Comparison of ENCODE assay signal across 26 cellular contexts in the genomic region with DNA sequence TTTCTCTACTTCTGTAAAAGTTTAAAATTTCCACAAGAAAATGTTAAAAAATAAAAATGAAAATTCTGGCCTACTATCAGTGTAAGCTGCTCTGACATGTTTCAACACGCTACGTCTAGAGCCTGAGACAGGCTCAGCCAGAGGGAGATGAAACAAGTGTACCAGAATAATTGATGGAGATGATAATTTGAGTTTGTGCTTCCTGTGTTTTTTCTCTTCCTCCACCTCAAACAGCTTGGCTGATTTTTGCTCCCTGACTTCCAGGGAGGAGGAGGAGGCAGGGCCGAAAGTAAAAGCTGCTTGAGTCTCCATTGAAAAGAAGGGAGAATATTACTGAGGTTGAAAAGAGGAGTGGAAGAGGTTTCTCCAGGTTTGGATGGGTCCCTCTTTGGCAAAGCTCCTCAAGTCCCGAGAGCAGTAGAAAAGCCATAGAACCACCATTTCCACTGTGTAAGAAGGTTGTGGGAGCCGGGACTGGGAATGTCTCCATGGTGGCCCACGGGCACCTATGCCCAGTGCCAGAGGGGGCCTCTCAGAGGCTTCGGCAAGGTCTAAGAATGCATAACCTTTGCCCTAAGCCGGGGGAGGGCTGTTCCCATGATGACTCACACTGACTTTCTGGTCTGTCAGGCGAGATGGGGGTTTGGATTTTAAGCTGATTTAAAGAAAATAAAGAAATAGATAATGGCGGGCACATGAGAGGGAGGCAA.
DNase-seq lines count a peak whose midpoint lies in the region; ATAC-seq and TF ChIP-seq lines count a peak whose summit lies in the region.
"Had no signal": no experiment of that assay in that cellular context is flagged by ENCODE, and none has a peak within 500 bp of the region (broad histone marks: within the 10 kb centered on the region; RNA-seq: fewer than 3 reads in every experiment).

No MANE protein-coding gene starts in this region.

- H3K27ac Mint-ChIP-seq in brain (peak overlapping the region in 4 of 5 experiments; percentile 8 to 99 (median 88)), osteocyte (ENCODE audit: unreplicated experiment) (no peak overlapping the region)
- H3K27ac Mint-ChIP-seq: activated CD8-positive, alpha-beta T cell treated with anti-CD3 and anti-CD28 coated beads for 36 hours; nephron progenitor cell had no signal

- peak in 2 of 3 experiments; percentile 28 to 51 for DNase-seq in NCI-H1417 (lab: John Stamatoyannopoulos, UW)
- DNase-seq in NCI-H1417 treated with DMSO at 0.1 percent for 48 hours (lab: John Stamatoyannopoulos, UW), result no peak
- DNase-seq in M059J (ENCODE audit: low read depth), result peak; percentile 21
- DNase-seq in osteocyte (ENCODE audit: extremely low spot score, unreplicated experiment), result peak; percentile 73
- no peak for DNase-seq in NCI-H82 treated with DMSO at 0.1 percent for 48 hours (lab: John Stamatoyannopoulos, UW; ENCODE audit: unreplicated experiment)
- no peak for DNase-seq in NCI-H2196 (lab: John Stamatoyannopoulos, UW; ENCODE audit: unreplicated experiment)
- DNase-seq: activated CD4-positive, alpha-beta T cell treated with anti-CD3 and anti-CD28 coated beads for 1 hour; activated CD8-positive, alpha-beta T cell treated with anti-CD3 and anti-CD28 coated beads for 36 hours; activated naive CD4-positive, alpha-beta T cell; activated T-cell treated with anti-CD3 and anti-CD28 coated beads, Interleukin-2, amount 50 U/mL, for 4 hours; AML-193; CD8-positive, alpha-beta memory T cell; DMS79; esophagus squamous epithelium; lower lobe of right lung; NCI-H1092; NCI-H2029 treated with DMSO at 0.1 percent for 48 hours; NCI-H510A; nephron progenitor cell; right cardiac atrium; stimulated activated CD4-positive, alpha-beta T cell treated with anti-CD3 and anti-CD28 coated beads, Interleukin-4, amount 100 ng/mL, for 4 hours; stimulated activated naive CD4-positive, alpha-beta T cell treated with Interleukin-2 at 50 U/mL for 16 hours; testis had no signal

- H3K27me3 Mint-ChIP-seq in brain (peaks cover 5% of the 10 kb centered on the region), osteocyte (ENCODE audit: unreplicated experiment) (no peaks in the 10 kb centered on the region)

- H3K9me3 Mint-ChIP-seq in brain (peaks cover 0 to 2% (median 0%) of the 10 kb centered on the region in 5 experiments), osteocyte (ENCODE audit: unreplicated experiment) (peaks cover 4% of the 10 kb centered on the region)
- H3K9me3 Mint-ChIP-seq: activated CD8-positive, alpha-beta T cell treated with anti-CD3 and anti-CD28 coated beads for 36 hours; activated T-cell treated with anti-CD3 and anti-CD28 coated beads, Interleukin-2, amount 50 U/mL, for 4 hours; nephron progenitor cell had no signal

- peak overlapping the region in 1 of 5 experiments; percentile 27 for H3K4me3 Mint-ChIP-seq in brain
- no peak overlapping the region for H3K4me3 Mint-ChIP-seq in osteocyte (ENCODE audit: unreplicated experiment)
- H3K4me3 Mint-ChIP-seq: activated CD8-positive, alpha-beta T cell treated with anti-CD3 and anti-CD28 coated beads for 36 hours; activated T-cell treated with anti-CD3 and anti-CD28 coated beads, Interleukin-2, amount 50 U/mL, for 4 hours; CD8-positive, alpha-beta memory T cell; nephron progenitor cell had no signal

- peaks cover 51% of the 10 kb centered on the region for H3K4me1 Mint-ChIP-seq in brain
- H3K4me1 Mint-ChIP-seq in osteocyte (ENCODE audit: unreplicated experiment), result no peaks in the 10 kb centered on the region
- H3K4me1 Mint-ChIP-seq: CD8-positive, alpha-beta memory T cell had no signal

- ATAC-seq in HG02938 (IDR thresholded peaks at IDR 0.05; ENCODE audit: unreplicated experiment), result no peak
- ATAC-seq: activated CD8-positive, alpha-beta T cell treated with anti-CD3 and anti-CD28 coated beads for 36 hours; activated T-cell treated with anti-CD3 and anti-CD28 coated beads, Interleukin-2, amount 50 U/mL, for 4 hours; lower lobe of right lung; Panc1; right cardiac atrium had no signal

- H3K36me3 Mint-ChIP-seq in brain, result no peaks in the 10 kb centered on the region
- H3K36me3 Mint-ChIP-seq in osteocyte (ENCODE audit: unreplicated experiment), result no peaks in the 10 kb centered on the region

- TF ChIP-seq CTCF in brain (conservative IDR thresholded peaks at IDR 0.05) (no peak), osteocyte (IDR thresholded peaks at IDR 0.05) (no peak)

Comparison
In these comparisons a context has a peak if more than half of its experiments do, and no peak if none do; other contexts are left out.
1. DNase-seq: peak in NCI-H1417 (2 of 3), M059J (single experiment) and osteocyte (single experiment); none in NCI-H1417 treated with DMSO at 0.1 percent for 48 hours (single experiment), NCI-H82 treated with DMSO at 0.1 percent for 48 hours (single experiment) and NCI-H2196 (single experiment).